ENCODE assay signal across 22 cellular contexts in genomic region chr7:50677279-50677996, GRCh38.
A peak's percentile ranks its signal among the peaks of the same experiment; 100 is the strongest.
DNase-seq lines count a peak whose midpoint lies in the region; ATAC-seq, FAIRE-seq and TF ChIP-seq lines count a peak whose summit lies in the region.
"Had no signal": no experiment of that assay in that cellular context is flagged by ENCODE, and none has a peak within 500 bp of the region (broad histone marks: within the 10 kb centered on the region; RNA-seq: fewer than 3 reads in every experiment).

No MANE protein-coding gene starts in this region.

- H3K36me3 Mint-ChIP-seq in endodermal cell (ENCODE audit: low read depth): peaks cover 16% of the 10 kb centered on the region
- peaks cover 16% of the 10 kb centered on the region for H3K36me3 Mint-ChIP-seq in nephron progenitor cell (ENCODE audit: low read depth)
- H3K36me3 Mint-ChIP-seq: activated naive CD4-positive, alpha-beta T cell treated with anti-CD3 and anti-CD28 coated beads, Interleukin-2, amount 10 ng/mL, durations not matched to agents 7 days and 5 days had no signal

- H3K4me3 Mint-ChIP-seq in endodermal cell (no peak overlapping the region), nephron progenitor cell (no peak overlapping the region)
- H3K4me3 Mint-ChIP-seq: activated CD4-positive, alpha-beta memory T cell treated with anti-CD3 and anti-CD28 coated beads, Interleukin-2, amount 10 ng/mL, durations not matched to agents 7 days and 5 days; activated naive CD4-positive, alpha-beta T cell treated with anti-CD3 and anti-CD28 coated beads, Interleukin-2, amount 10 ng/mL, durations not matched to agents 7 days and 5 days; activated T-cell treated with anti-CD3 and anti-CD28 coated beads, Interleukin-2, amount 50 U/mL, for 24 hours; CD4-positive, alpha-beta memory T cell; GM23338; T-helper 1 cell treated with Interleukin-12 subunit alpha and Interleukin-12 subunit beta and Interleukin-4 antibody, amounts not matched to agents 30 μg/mL and 1 μg/mL, for 36 hours had no signal

- ATAC-seq in Right ventricle myocardium inferior: no peak
- ATAC-seq: GM12878, GM23338 had no signal

- peaks cover 0 to 57% of the 10 kb centered on the region in 2 donors for H3K4me1 ChIP-seq in right atrium auricular region
- peaks cover 11% of the 10 kb centered on the region for H3K4me1 ChIP-seq in endodermal cell (ENCODE audit: control insufficient read depth, insufficient read depth, low read length)
- H3K4me1 ChIP-seq: SJSA1 had no signal

- peaks cover 11% of the 10 kb centered on the region for H3K36me3 ChIP-seq in right atrium auricular region
- peaks cover 36% of the 10 kb centered on the region for H3K36me3 ChIP-seq in endodermal cell (ENCODE audit: control insufficient read depth, insufficient read depth, low read length)
- H3K36me3 ChIP-seq: SJSA1 had no signal

- H3K27ac ChIP-seq in right atrium auricular region (peak overlapping the region; percentile 25 to 54), endodermal cell (ENCODE audit: low read depth, low read length) (no peak overlapping the region)
- H3K27ac ChIP-seq: esophagus squamous epithelium, neutrophil, SJSA1 had no signal

- TF ChIP-seq POLR2A in lower leg skin (IDR thresholded peaks at IDR 0.05): no peak

- H3K4me3 ChIP-seq in right atrium auricular region: no peak overlapping the region
- H3K4me3 ChIP-seq in endodermal cell (ENCODE audit: low read length): no peak overlapping the region
- no peak overlapping the region for H3K4me3 ChIP-seq in lower leg skin (ENCODE audit: low read depth, poor library complexity, severe bottlenecking)
- H3K4me3 ChIP-seq: esophagus squamous epithelium, GM12878, GM23338, MG63, SJSA1 had no signal

- H3K9me3 ChIP-seq in right atrium auricular region (no peaks in the 10 kb centered on the region), endodermal cell (ENCODE audit: control insufficient read depth, low read length) (no peaks in the 10 kb centered on the region)
- H3K9me3 ChIP-seq: esophagus squamous epithelium, MG63, neutrophil, SJSA1 had no signal

- H3K9me3 Mint-ChIP-seq in endodermal cell (no peaks in the 10 kb centered on the region), nephron progenitor cell (no peaks in the 10 kb centered on the region)
- H3K9me3 Mint-ChIP-seq: activated CD4-positive, alpha-beta memory T cell treated with anti-CD3 and anti-CD28 coated beads, Interleukin-2, amount 10 ng/mL, durations not matched to agents 7 days and 5 days; activated naive CD4-positive, alpha-beta T cell treated with anti-CD3 and anti-CD28 coated beads, Interleukin-2, amount 10 ng/mL, durations not matched to agents 7 days and 5 days; activated T-cell treated with anti-CD3 and anti-CD28 coated beads, Interleukin-2, amount 50 U/mL, for 24 hours; CD4-positive, alpha-beta memory T cell; GM23338; T-helper 1 cell treated with Interleukin-12 subunit alpha and Interleukin-12 subunit beta and Interleukin-4 antibody, amounts not matched to agents 30 μg/mL and 1 μg/mL, for 36 hours had no signal

- no peak overlapping the region for H3K9ac ChIP-seq in endodermal cell (ENCODE audit: extremely low read depth, low read length, poor library complexity, severe bottlenecking)

- no peaks in the 10 kb centered on the region for H3K27me3 Mint-ChIP-seq in endodermal cell (ENCODE audit: insufficient read depth)
- no peaks in the 10 kb centered on the region for H3K27me3 Mint-ChIP-seq in nephron progenitor cell (ENCODE audit: low read depth, poor library complexity)
- H3K27me3 Mint-ChIP-seq: activated T-cell treated with anti-CD3 and anti-CD28 coated beads, Interleukin-2, amount 50 U/mL, for 24 hours; CD4-positive, alpha-beta memory T cell had no signal

- DNase-seq in right atrium auricular region (ENCODE audit: low spot score) (no peak), Right ventricle myocardium inferior (ENCODE audit: missing footprints) (no peak), endodermal cell (peak; percentile 33), nephron progenitor cell (no peak), NCI-H2196 (lab: John Stamatoyannopoulos, UW; ENCODE audit: unreplicated experiment) (no peak), lower leg skin (ENCODE audit: low spot score in 2 of 2) (no peak), NCI-H748 treated with DMSO at 0.1 percent for 48 hours (lab: John Stamatoyannopoulos, UW) (no peak), GM19239 (ENCODE audit: insufficient read length, low spot score) (no peak)
- DNase-seq: activated CD4-positive, alpha-beta memory T cell treated with anti-CD3 and anti-CD28 coated beads, Interleukin-2, amount 10 ng/mL, durations not matched to agents 7 days and 5 days; activated naive CD4-positive, alpha-beta T cell treated with anti-CD3 and anti-CD28 coated beads, Interleukin-2, amount 10 ng/mL, durations not matched to agents 7 days and 5 days; activated T-cell treated with anti-CD3 and anti-CD28 coated beads, Interleukin-2, amount 50 U/mL, for 24 hours; aorta; CD4-positive, alpha-beta memory T cell; effector memory CD4-positive, alpha-beta T cell; esophagus squamous epithelium; kidney glomerular epithelial cell; MG63 had no signal

- peaks cover 28% of the 10 kb centered on the region for H3K4me1 Mint-ChIP-seq in endodermal cell
- peaks cover 37% of the 10 kb centered on the region for H3K4me1 Mint-ChIP-seq in nephron progenitor cell

- WGBS in endodermal cell (ENCODE audit: insufficient coverage in 1 of 2, insufficient read length in 1 of 2), 2 experiments: 92 to 96% methylated on average over 10 to 13 of the region's 13 CpGs
- WGBS in lower leg skin, 2 donors: 46 to 71% methylated on average over 13 of the region's 13 CpGs

- no peaks in the 10 kb centered on the region for H3K27me3 ChIP-seq in right atrium auricular region
- no peaks in the 10 kb centered on the region for H3K27me3 ChIP-seq in endodermal cell (ENCODE audit: control insufficient read depth, insufficient read depth, low read length, poor library complexity, severe bottlenecking)
- H3K27me3 ChIP-seq: esophagus squamous epithelium, MG63, neutrophil, SJSA1 had no signal

- H3K27ac Mint-ChIP-seq in endodermal cell (peak overlapping the region; percentile 36), nephron progenitor cell (peak overlapping the region; percentile 81)
- H3K27ac Mint-ChIP-seq: activated CD4-positive, alpha-beta memory T cell treated with anti-CD3 and anti-CD28 coated beads, Interleukin-2, amount 10 ng/mL, durations not matched to agents 7 days and 5 days; activated naive CD4-positive, alpha-beta T cell treated with anti-CD3 and anti-CD28 coated beads, Interleukin-2, amount 10 ng/mL, durations not matched to agents 7 days and 5 days; activated T-cell treated with anti-CD3 and anti-CD28 coated beads, Interleukin-2, amount 50 U/mL, for 24 hours; T-helper 1 cell treated with Interleukin-12 subunit alpha and Interleukin-12 subunit beta and Interleukin-4 antibody, amounts not matched to agents 30 μg/mL and 1 μg/mL, for 36 hours had no signal

- intact Hi-C loops in Right ventricle myocardium inferior (cut with DNase I): loop anchor here (5.0 kb wide), 1 partner anchor 485 kb away; no protein-coding TSS in a partner anchor
- intact Hi-C loops in lower leg skin (cut with DNase I; ENCODE audit: low total_unique reads): no loop called here

- TF ChIP-seq CTCF in right atrium auricular region (IDR thresholded peaks at IDR 0.05) (no peak), endodermal cell (conservative IDR thresholded peaks at IDR 0.05) (no peak), nephron progenitor cell (IDR thresholded peaks at IDR 0.05) (no peak), lower leg skin (IDR thresholded peaks at IDR 0.05) (no peak)

- FAIRE-seq in GM19239 (lab: Jason Lieb, UNC): no peak
- FAIRE-seq: GM12878 had no signal
